ENCODE assay signal across 6 cellular contexts in genomic region chr7:102439963-102440795, GRCh38. TPM values are rescaled to one million over a fixed set of nuclear protein-coding genes. Genes with fewer than 3 reads are reported as not detected.
DNase-seq lines count a peak whose midpoint lies in the region; TF ChIP-seq lines count a peak whose summit lies in the region.

No MANE protein-coding gene starts in this region.

- H3K4me3 ChIP-seq in SU-DHL-6 (ENCODE audit: insufficient read depth, low read length, poor library complexity, severe bottlenecking) (no peak overlapping the region), kidney epithelial cell (ENCODE audit: low read depth, low read length) (no peak overlapping the region), ascending aorta (no peak overlapping the region)

- intact Hi-C loops in ascending aorta (cut with DNase I): no loop called here

- peak; percentile 84 for DNase-seq in COLO829 (ENCODE audit: low spot score)
- DNase-seq in kidney epithelial cell (ENCODE audit: low read depth): peak; percentile 54
- no peak for DNase-seq in superior temporal gyrus (ENCODE audit: extremely low spot score)
- DNase-seq in ascending aorta (ENCODE audit: low spot score in 2 of 2): no peak
- no peak for DNase-seq in NCI-H524 (lab: John Stamatoyannopoulos, UW)

- H3F3A ChIP-seq in SU-DHL-6 (ENCODE audit: insufficient read depth): peaks cover 58% of the 10 kb centered on the region

- no peaks in the 10 kb centered on the region for H3K9me2 ChIP-seq in SU-DHL-6 (replicated peaks; ENCODE audit: insufficient read depth, low read length)

- TF ChIP-seq CTCF in SU-DHL-6 (IDR thresholded peaks at IDR 0.05; ENCODE audit: insufficient read depth, low read length, poor library complexity, severe bottlenecking) (no peak), kidney epithelial cell (IDR thresholded peaks at IDR 0.05; ENCODE audit: insufficient read depth, low read length, poor library complexity, severe bottlenecking) (no peak), ascending aorta (IDR thresholded peaks at IDR 0.05) (no peak)

- H3K79me2 ChIP-seq in SU-DHL-6 (ENCODE audit: insufficient read depth, low read length): peaks cover 15% of the 10 kb centered on the region

- H2AFZ ChIP-seq in SU-DHL-6 (ENCODE audit: low read depth, low read length, severe bottlenecking): no peak overlapping the region

- peak overlapping the region; percentile 42 for H3K4me2 ChIP-seq in SU-DHL-6 (ENCODE audit: low read depth, low read length, poor library complexity, severe bottlenecking)

- H3K27ac ChIP-seq in SU-DHL-6 (ENCODE audit: low read depth, low read length): peak overlapping the region; percentile 97
- no peak overlapping the region for H3K27ac ChIP-seq in ascending aorta

- H4K20me1 ChIP-seq in SU-DHL-6 (ENCODE audit: low read depth, low read length): no peaks in the 10 kb centered on the region

- no peak overlapping the region for H3K9ac ChIP-seq in SU-DHL-6 (ENCODE audit: low read length)

- 0 out of 2 replicates have a peak, but pooled peaks cover 9% of the 10 kb centered on the region for H3K36me3 ChIP-seq in SU-DHL-6 (ENCODE audit: low read length)
- no peaks in the 10 kb centered on the region for H3K36me3 ChIP-seq in kidney epithelial cell (ENCODE audit: control insufficient read depth, insufficient read depth, low read length)
- peaks cover 0 to 7% of the 10 kb centered on the region in 2 donors for H3K36me3 ChIP-seq in ascending aorta

- H3K4me1 ChIP-seq in ascending aorta: no peaks in the 10 kb centered on the region

- H3K27me3 ChIP-seq in SU-DHL-6 (ENCODE audit: low read length) (no peaks in the 10 kb centered on the region), kidney epithelial cell (ENCODE audit: control insufficient read depth, insufficient read depth, low read length) (no peaks in the 10 kb centered on the region), ascending aorta (no peaks in the 10 kb centered on the region)

- no peaks in the 10 kb centered on the region for H3K9me3 ChIP-seq in SU-DHL-6 (ENCODE audit: insufficient read depth, low read length)
- H3K9me3 ChIP-seq in ascending aorta: no peaks in the 10 kb centered on the region

RNA-seq across cellular contexts. Expression of gene ORAI2, which starts 6.8 kb away (rescaled TPM):
- total RNA-seq in kidney epithelial cell (47.2 and 56.2 TPM in 2 replicates), ascending aorta (45.1 TPM)

RNA-seq across cellular contexts. Expression of gene ALKBH4, which starts 24.5 kb away (rescaled TPM):
- total RNA-seq in kidney epithelial cell (12.5 and 50.8 TPM in 2 replicates), ascending aorta (26.4 TPM)

RNA-seq across cellular contexts. Expression of gene LRWD1, which starts 24.6 kb away (rescaled TPM):
- total RNA-seq in kidney epithelial cell (22.9 and 38.0 TPM in 2 replicates), ascending aorta (24.4 TPM)

RNA-seq across cellular contexts. Expression of gene POLR2J, which starts 38.5 kb away (rescaled TPM):
- total RNA-seq in kidney epithelial cell (36.2 and 47.6 TPM in 2 replicates), ascending aorta (40.8 TPM)

RNA-seq across cellular contexts. Expression of gene PRKRIP1, which starts 44.0 kb away (rescaled TPM):
- total RNA-seq in kidney epithelial cell (25.3 and 31.5 TPM in 2 replicates), ascending aorta (23.6 TPM)

Comparison
In these comparisons a context has a peak if more than half of its experiments do, and no peak if none do; other contexts are left out.
1. DNase-seq: peak in COLO829 (single experiment) and kidney epithelial cell (single experiment); none in superior temporal gyrus (single experiment), ascending aorta (0 of 2) and NCI-H524 (0 of 2).